9 cellular contexts compared by ENCODE assay signal in the genomic region with DNA sequence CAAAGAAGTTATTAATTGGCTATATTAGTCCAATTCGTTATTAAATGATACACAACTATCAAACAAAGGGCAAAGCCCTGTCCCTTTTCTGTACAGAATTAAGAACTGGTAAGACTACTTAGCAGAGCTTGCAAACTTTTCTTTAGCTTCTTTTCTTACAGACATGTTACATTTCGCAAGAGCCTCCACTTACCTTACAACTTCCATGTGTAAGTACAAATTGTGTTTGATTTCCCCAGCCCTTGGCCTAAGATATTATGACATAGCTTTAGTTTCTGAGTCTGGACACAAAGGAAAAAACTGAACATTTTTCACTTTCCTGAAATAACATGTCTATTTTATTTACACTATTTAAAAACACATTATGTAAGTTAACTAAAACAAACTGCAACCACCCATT. TPM values are rescaled to one million over a fixed set of nuclear protein-coding genes. Genes with fewer than 3 reads are reported as not detected.
DNase-seq lines count a peak whose midpoint lies in the region; ATAC-seq and TF ChIP-seq lines count a peak whose summit lies in the region.
"Had no signal": no experiment of that assay in that cellular context is flagged by ENCODE, and none has a peak within 500 bp of the region (broad histone marks: within the 10 kb centered on the region; RNA-seq: fewer than 3 reads in every experiment).

No MANE protein-coding gene starts in this region.

- H3K4me3 ChIP-seq in heart right ventricle: peak overlapping the region in 9 of 10 donors; percentile 57 to 74 (median 69)
- H3K4me3 ChIP-seq in brain microvascular endothelial cell (ENCODE audit: low read depth, low read length): peak overlapping the region; percentile 83
- peak overlapping the region; percentile 74 to 78 for H3K4me3 ChIP-seq in vagina

- peaks cover 0 to 6% (median 0%) of the 10 kb centered on the region in 9 donors for H3K36me3 ChIP-seq in heart right ventricle
- H3K36me3 ChIP-seq in brain microvascular endothelial cell (replicated peaks): no peaks in the 10 kb centered on the region
- H3K36me3 ChIP-seq in vagina: no peaks in the 10 kb centered on the region

- no peaks in the 10 kb centered on the region for H3K27me3 ChIP-seq in heart right ventricle
- no peaks in the 10 kb centered on the region for H3K27me3 ChIP-seq in brain microvascular endothelial cell (replicated peaks)
- H3K27me3 ChIP-seq in vagina: no peaks in the 10 kb centered on the region

- no peak for TF ChIP-seq POLR2A in vagina (IDR thresholded peaks at IDR 0.05)

- ATAC-seq in heart right ventricle (no peak), HG02884 (IDR thresholded peaks at IDR 0.05; ENCODE audit: unreplicated experiment) (no peak)

- no peak for DNase-seq in heart right ventricle
- DNase-seq in cardiac septum (ENCODE audit: low spot score): no peak
- DNase-seq in brain microvascular endothelial cell: no peak
- DNase-seq in midbrain (lab: John Stamatoyannopoulos, UW): peak; percentile 15
- no peak for DNase-seq in vagina (ENCODE audit: extremely low spot score in 2 of 2)
- no peak for DNase-seq in glomerular visceral epithelial cell (ENCODE audit: extremely low spot score)
- DNase-seq in NCI-H1417 treated with DMSO at 0.1 percent for 48 hours (lab: John Stamatoyannopoulos, UW): no peak
- DNase-seq: KBM-7 had no signal

- H3K27ac ChIP-seq in heart right ventricle (peak overlapping the region; percentile 79 to 98 (median 96)), brain microvascular endothelial cell (no peak overlapping the region), vagina (peak overlapping the region; percentile 94)

- intact Hi-C loops in heart right ventricle (cut with DNase I): loop anchor here in 6 of 10 donors (2.0 to 10.0 kb wide), 4 partner anchors 50 to 82 kb away; a partner anchor contains a TSS
- intact Hi-C loops in cardiac septum (cut with DNase I): no loop called here
- intact Hi-C loops in vagina (cut with DNase I): no loop called here

- H3K4me1 ChIP-seq in heart right ventricle (peaks cover 5 to 52% (median 36%) of the 10 kb centered on the region in 9 donors), vagina (peaks cover 59% of the 10 kb centered on the region)

- in situ Hi-C loops in brain microvascular endothelial cell (cut with HindIII; ENCODE audit: low pct_ligation_motif_present, low sequenced_read_pairs): no loop called here

- H3K9me3 ChIP-seq in heart right ventricle (no peaks in the 10 kb centered on the region), vagina (no peaks in the 10 kb centered on the region)

- TF ChIP-seq CTCF in heart right ventricle (IDR thresholded peaks at IDR 0.05): no peak
- TF ChIP-seq CTCF in brain microvascular endothelial cell (IDR thresholded peaks at IDR 0.05; ENCODE audit: low read depth, low read length, missing control alignments): no peak
- no peak for TF ChIP-seq CTCF in vagina (IDR thresholded peaks at IDR 0.05)

- WGBS in heart right ventricle, 2 donors: 45 to 48% methylated on average over 2 of the region's 2 CpGs

RNA-seq across cellular contexts. Expression of a gene that starts 1.7 kb away (rescaled TPM):
- 10 to 100 TPM; 28.2 to 47.8 (median 34.4) TPM for total RNA-seq in heart right ventricle
- polyA plus RNA-seq in heart right ventricle: 10 to 100 TPM; 12.6 to 23.0 TPM
- total RNA-seq in cardiac septum: 33.5 TPM
- total RNA-seq in vagina: 34.9 TPM

RNA-seq across cellular contexts. Expression of a gene that starts 51.4 kb away (rescaled TPM):
- total RNA-seq in heart right ventricle (100 to 1,000 TPM; 499 to 627 (median 546) TPM), cardiac septum (365 TPM), vagina (311 TPM)
- polyA plus RNA-seq in heart right ventricle: 100 to 1,000 TPM; 526 to 632 TPM

Comparison
In these comparisons a context has a peak if more than half of its experiments do, and no peak if none do; other contexts are left out.
1. intact Hi-C loops: an anchor here in heart right ventricle (2.0 to 10.0 kb wide); none called in cardiac septum and vagina.